Comparison of ENCODE assay signal across 19 cellular contexts in the genomic region with DNA sequence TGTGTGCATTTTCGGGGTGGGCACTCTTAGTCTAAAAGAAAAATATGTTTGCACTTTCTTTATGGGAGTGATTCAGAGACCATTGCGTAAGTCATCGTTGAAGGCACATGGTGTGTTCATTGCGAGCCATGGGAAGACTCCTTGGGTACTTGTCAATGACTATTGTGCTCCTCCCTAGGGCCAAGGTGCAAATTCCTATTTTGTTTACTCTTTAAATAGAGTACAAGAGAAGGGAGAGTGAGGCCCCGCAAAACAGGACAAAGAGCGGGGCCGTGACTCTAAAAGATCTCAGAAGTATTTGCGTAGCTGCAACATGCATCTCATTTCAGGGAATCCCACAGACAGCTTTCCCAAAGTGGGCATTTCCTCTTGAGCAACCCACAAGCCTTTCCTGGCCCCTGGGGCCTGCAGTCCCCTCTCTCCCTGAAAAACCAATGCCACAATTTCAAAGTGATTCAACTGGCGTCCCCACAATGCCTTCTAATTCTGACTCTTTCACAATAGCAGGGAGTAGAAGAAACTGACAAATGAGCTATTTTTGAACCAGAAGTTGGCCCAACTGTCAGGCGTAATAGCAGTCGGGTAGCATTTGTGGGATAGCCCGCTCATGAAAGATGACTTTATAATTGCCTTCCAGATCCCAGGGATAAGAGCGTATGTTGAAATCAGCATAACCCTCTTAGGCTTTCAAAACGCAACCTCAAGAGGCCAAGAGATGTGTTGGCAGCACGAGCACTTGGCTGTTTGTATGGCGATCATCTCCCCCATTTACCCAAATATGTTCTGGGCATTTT.
A peak's percentile ranks its signal among the peaks of the same experiment; 100 is the strongest.
DNase-seq lines count a peak whose midpoint lies in the region; ATAC-seq and TF ChIP-seq lines count a peak whose summit lies in the region.
"Had no signal": no experiment of that assay in that cellular context is flagged by ENCODE, and none has a peak within 500 bp of the region (broad histone marks: within the 10 kb centered on the region; RNA-seq: fewer than 3 reads in every experiment).

No MANE protein-coding gene starts in this region.

- POLR2A ChIA-PET in PC-3 (lab: Charles Lee; ENCODE audit: unreplicated experiment), result no interaction called here

- no peak for TF ChIP-seq CTCF in GM23338 (conservative IDR thresholded peaks at IDR 0.05; ENCODE audit: low read depth in 2 of 2)
- no peak for TF ChIP-seq CTCF in PC-3 (conservative IDR thresholded peaks at IDR 0.05; ENCODE audit: low read depth, low read length)
- TF ChIP-seq CTCF in left lung (IDR thresholded peaks at IDR 0.05), result no peak
- no peak for TF ChIP-seq CTCF in GM13977 (IDR thresholded peaks at IDR 0.05; ENCODE audit: extremely low read depth, insufficient read depth, missing control alignments)

- intact Hi-C loops in PC-3 (cut with micrococcal nuclease) (no loop called here), left lung (cut with DNase I) (no loop called here)

- no peaks in the 10 kb centered on the region for H3K9me3 Mint-ChIP-seq in GM23338
- H3K9me3 Mint-ChIP-seq: natural killer cell had no signal

- CTCF ChIA-PET in PC-3 (lab: Charles Lee), result no interaction called here

- DNase-seq in GM23338 (ENCODE audit: low spot score) (no peak), MV-4-11 (lab: John Stamatoyannopoulos, UW) (peak; percentile 100), PC-3 (peak; percentile 97), left lung (no peak), GM13977 (ENCODE audit: low spot score) (no peak)
- DNase-seq: activated CD4-positive, alpha-beta T cell treated with anti-CD3 and anti-CD28 coated beads for 4 hours; activated T-cell treated with anti-CD3 and anti-CD28 coated beads, Interleukin-2, amount 50 U/mL, for 48 hours; C1 segment of cervical spinal cord; EL; head of caudate nucleus; natural killer cell; NCI-H1694; stimulated activated CD4-positive, alpha-beta T cell treated with anti-CD3 and anti-CD28 coated beads, Interleukin-2, amount 100 ng/mL, for 48 hours; stimulated activated naive CD4-positive, alpha-beta T cell; T-helper 2 cell had no signal

- ATAC-seq in GM23338 (no peak), PC-3 (no peak), left lung (peak; percentile 79), HG02642 (IDR thresholded peaks at IDR 0.05; ENCODE audit: poor library complexity, unreplicated experiment) (no peak), HG03280 (IDR thresholded peaks at IDR 0.05; ENCODE audit: unreplicated experiment) (no peak)
- ATAC-seq: GM12878, natural killer cell had no signal

- no peaks in the 10 kb centered on the region for H3F3A ChIP-seq in GM23338 (replicated peaks; ENCODE audit: low read depth)
- H3F3A ChIP-seq in PC-3 (ENCODE audit: low read length, unreplicated experiment), result no peaks in the 10 kb centered on the region

- H2AFZ ChIP-seq in GM23338 (peak overlapping the region; percentile 21; the same call in 1 of the 2 replicates), PC-3 (ENCODE audit: low read length) (peak overlapping the region; percentile 61)

- no peaks in the 10 kb centered on the region for H4K20me1 ChIP-seq in GM23338 (replicated peaks; ENCODE audit: insufficient read depth)
- H4K20me1 ChIP-seq in PC-3 (ENCODE audit: low read length), result no peaks in the 10 kb centered on the region

- no TSS peak for BruUV-seq in PC-3 (replicated peaks; lab: Mats Ljungman, UMichigan)

- no peaks in the 10 kb centered on the region for H3K4me1 ChIP-seq in GM23338 (ENCODE audit: insufficient read depth)
- peaks cover 53% of the 10 kb centered on the region for H3K4me1 ChIP-seq in PC-3 (ENCODE audit: insufficient read depth, low read length)
- no peaks in the 10 kb centered on the region for H3K4me1 ChIP-seq in left lung
- H3K4me1 ChIP-seq: Peyer's patch had no signal

- no peak overlapping the region for H3K4me3 Mint-ChIP-seq in GM23338
- H3K4me3 Mint-ChIP-seq: natural killer cell had no signal

- H3K36me3 ChIP-seq in GM23338 (ENCODE audit: insufficient read depth), result no peaks in the 10 kb centered on the region
- no peaks in the 10 kb centered on the region for H3K36me3 ChIP-seq in PC-3 (ENCODE audit: low read depth, low read length)
- H3K36me3 ChIP-seq in left lung, result no peaks in the 10 kb centered on the region
- H3K36me3 ChIP-seq: Peyer's patch had no signal

- peak overlapping the region; percentile 64 for H3K9ac ChIP-seq in PC-3 (ENCODE audit: low read length)

- no peak overlapping the region for H3K27ac Mint-ChIP-seq in GM23338
- H3K27ac Mint-ChIP-seq: natural killer cell had no signal

- no peak overlapping the region for H3K4me3 ChIP-seq in GM23338
- H3K4me3 ChIP-seq in PC-3 (ENCODE audit: low read length), result peak overlapping the region; percentile 26; the same call in 1 of the 2 replicates
- H3K4me3 ChIP-seq in left lung, result no peak overlapping the region
- H3K4me3 ChIP-seq: GM12878, Peyer's patch had no signal

- no peaks in the 10 kb centered on the region for H3K27me3 Mint-ChIP-seq in GM23338 (ENCODE audit: insufficient read depth, low read depth, poor library complexity)

- H3K9me3 ChIP-seq in PC-3 (ENCODE audit: low read length) (no peaks in the 10 kb centered on the region), left lung (no peaks in the 10 kb centered on the region)
- H3K9me3 ChIP-seq: Peyer's patch had no signal

- H3K9me2 ChIP-seq in GM23338 (ENCODE audit: insufficient read depth), result no peaks in the 10 kb centered on the region
- H3K9me2 ChIP-seq in PC-3 (replicated peaks; ENCODE audit: low read length), result no peaks in the 10 kb centered on the region; the same call in 1 of the 2 replicates

- no peaks in the 10 kb centered on the region for H3K4me1 Mint-ChIP-seq in GM23338
- H3K4me1 Mint-ChIP-seq: natural killer cell had no signal

- no peaks in the 10 kb centered on the region for H3K79me2 ChIP-seq in GM23338 (replicated peaks; ENCODE audit: insufficient read depth)
- no peaks in the 10 kb centered on the region for H3K79me2 ChIP-seq in PC-3 (ENCODE audit: low read length)

- H3K4me2 ChIP-seq in GM23338, result no peak overlapping the region
- H3K4me2 ChIP-seq in PC-3 (ENCODE audit: low read length), result peak overlapping the region; percentile 67

- no peaks in the 10 kb centered on the region for H3K36me3 Mint-ChIP-seq in GM23338 (ENCODE audit: low read depth)
- H3K36me3 Mint-ChIP-seq: natural killer cell had no signal

- H3K27me3 ChIP-seq in GM23338 (ENCODE audit: insufficient read depth) (no peaks in the 10 kb centered on the region), PC-3 (ENCODE audit: low read length) (no peaks in the 10 kb centered on the region), left lung (no peaks in the 10 kb centered on the region)
- H3K27me3 ChIP-seq: Peyer's patch had no signal

- in situ Hi-C loops in GM13977 (cut with MboI; ENCODE audit: low pct_unique_long_range_greater_than_20kb, low sequenced_read_pairs, unreplicated experiment), result no loop called here

- H3K27ac ChIP-seq in GM23338 (ENCODE audit: low read depth) (no peak overlapping the region), PC-3 (ENCODE audit: low read length) (peak overlapping the region; percentile 94), left lung (peak overlapping the region in 1 of 2 donors; percentile 6)
- H3K27ac ChIP-seq: Peyer's patch had no signal

TF ChIP-seq in GM23338, 12 proteins besides CTCF, POLR2A, EP300 and RAD21 (continues in another document):
- TF ChIP-seq JUNB (IDR thresholded peaks at IDR 0.05; ENCODE audit: unreplicated experiment), result no peak
- TF ChIP-seq EZH2phosphoT487 (IDR thresholded peaks at IDR 0.05; ENCODE audit: unreplicated experiment), result no peak
- TF ChIP-seq EZH2 (IDR thresholded peaks at IDR 0.05; ENCODE audit: low read depth, unreplicated experiment), result no peak
- TF ChIP-seq NANOG (IDR thresholded peaks at IDR 0.05; ENCODE audit: borderline replicate concordance), result no peak
- TF ChIP-seq ZNF114 (CRISPR knock-in tag; IDR thresholded peaks at IDR 0.05), result no peak
- TF ChIP-seq CREB1 (CRISPR knock-in tag; IDR thresholded peaks at IDR 0.05; ENCODE audit: low read depth), result no peak
- TF ChIP-seq, protein P1, sequence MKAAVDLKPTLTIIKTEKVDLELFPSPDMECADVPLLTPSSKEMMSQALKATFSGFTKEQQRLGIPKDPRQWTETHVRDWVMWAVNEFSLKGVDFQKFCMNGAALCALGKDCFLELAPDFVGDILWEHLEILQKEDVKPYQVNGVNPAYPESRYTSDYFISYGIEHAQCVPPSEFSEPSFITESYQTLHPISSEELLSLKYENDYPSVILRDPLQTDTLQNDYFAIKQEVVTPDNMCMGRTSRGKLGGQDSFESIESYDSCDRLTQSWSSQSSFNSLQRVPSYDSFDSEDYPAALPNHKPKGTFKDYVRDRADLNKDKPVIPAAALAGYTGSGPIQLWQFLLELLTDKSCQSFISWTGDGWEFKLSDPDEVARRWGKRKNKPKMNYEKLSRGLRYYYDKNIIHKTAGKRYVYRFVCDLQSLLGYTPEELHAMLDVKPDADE (IDR thresholded peaks at IDR 0.05), result no peak
- TF ChIP-seq ZNF331 (CRISPR knock-in tag; IDR thresholded peaks at IDR 0.05; ENCODE audit: low read depth), result no peak
- TF ChIP-seq, protein P2, sequence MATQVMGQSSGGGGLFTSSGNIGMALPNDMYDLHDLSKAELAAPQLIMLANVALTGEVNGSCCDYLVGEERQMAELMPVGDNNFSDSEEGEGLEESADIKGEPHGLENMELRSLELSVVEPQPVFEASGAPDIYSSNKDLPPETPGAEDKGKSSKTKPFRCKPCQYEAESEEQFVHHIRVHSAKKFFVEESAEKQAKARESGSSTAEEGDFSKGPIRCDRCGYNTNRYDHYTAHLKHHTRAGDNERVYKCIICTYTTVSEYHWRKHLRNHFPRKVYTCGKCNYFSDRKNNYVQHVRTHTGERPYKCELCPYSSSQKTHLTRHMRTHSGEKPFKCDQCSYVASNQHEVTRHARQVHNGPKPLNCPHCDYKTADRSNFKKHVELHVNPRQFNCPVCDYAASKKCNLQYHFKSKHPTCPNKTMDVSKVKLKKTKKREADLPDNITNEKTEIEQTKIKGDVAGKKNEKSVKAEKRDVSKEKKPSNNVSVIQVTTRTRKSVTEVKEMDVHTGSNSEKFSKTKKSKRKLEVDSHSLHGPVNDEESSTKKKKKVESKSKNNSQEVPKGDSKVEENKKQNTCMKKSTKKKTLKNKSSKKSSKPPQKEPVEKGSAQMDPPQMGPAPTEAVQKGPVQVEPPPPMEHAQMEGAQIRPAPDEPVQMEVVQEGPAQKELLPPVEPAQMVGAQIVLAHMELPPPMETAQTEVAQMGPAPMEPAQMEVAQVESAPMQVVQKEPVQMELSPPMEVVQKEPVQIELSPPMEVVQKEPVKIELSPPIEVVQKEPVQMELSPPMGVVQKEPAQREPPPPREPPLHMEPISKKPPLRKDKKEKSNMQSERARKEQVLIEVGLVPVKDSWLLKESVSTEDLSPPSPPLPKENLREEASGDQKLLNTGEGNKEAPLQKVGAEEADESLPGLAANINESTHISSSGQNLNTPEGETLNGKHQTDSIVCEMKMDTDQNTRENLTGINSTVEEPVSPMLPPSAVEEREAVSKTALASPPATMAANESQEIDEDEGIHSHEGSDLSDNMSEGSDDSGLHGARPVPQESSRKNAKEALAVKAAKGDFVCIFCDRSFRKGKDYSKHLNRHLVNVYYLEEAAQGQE (IDR thresholded peaks at IDR 0.05; ENCODE audit: unreplicated experiment), result no peak
- TF ChIP-seq POLR2AphosphoS5 (IDR thresholded peaks at IDR 0.05; ENCODE audit: low read depth), result no peak
- no peak for TF ChIP-seq STAT1 (IDR thresholded peaks at IDR 0.05; ENCODE audit: unreplicated experiment)

Comparison
In these comparisons a context has a peak if more than half of its experiments do, and no peak if none do; other contexts are left out.
1. DNase-seq: peak in MV-4-11 (single experiment) and PC-3 (single experiment); none in GM23338 (single experiment), left lung (0 of 2) and GM13977 (single experiment).